ENCODE assay signal across 17 cellular contexts in the genomic region with DNA sequence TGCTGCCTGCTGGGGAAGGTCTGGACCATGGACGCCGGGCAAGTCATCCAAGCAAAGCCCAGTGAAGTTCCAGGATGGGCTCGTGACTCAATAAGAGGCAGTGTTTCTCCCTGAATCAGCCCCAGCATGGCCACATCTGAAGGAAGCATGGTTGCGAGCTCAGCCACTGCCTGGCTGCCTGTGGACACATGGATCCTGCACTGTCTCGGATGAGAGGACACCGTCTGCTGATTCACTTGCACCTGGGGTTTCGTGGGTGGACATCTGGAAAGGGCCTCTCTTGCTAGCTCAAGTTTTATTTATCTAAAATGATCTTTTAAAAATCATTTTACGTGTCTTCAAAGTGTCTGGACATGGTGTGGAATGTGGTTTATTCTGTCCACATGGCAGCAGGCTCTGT.
DNase-seq lines count a peak whose midpoint lies in the region; ATAC-seq and TF ChIP-seq lines count a peak whose summit lies in the region.
"Had no signal": no experiment of that assay in that cellular context is flagged by ENCODE, and none has a peak within 500 bp of the region (broad histone marks: within the 10 kb centered on the region; RNA-seq: fewer than 3 reads in every experiment).

No MANE protein-coding gene starts in this region.

- peak; percentile 94 for DNase-seq in AG04450 (ENCODE audit: low read depth, low spot score)
- peak; percentile 78 for DNase-seq in HFFc6
- peak; percentile 87 for DNase-seq in epithelial cell of esophagus (ENCODE audit: low read depth)
- DNase-seq in activated CD4-positive, CD25-positive, alpha-beta regulatory T cell treated with anti-CD3 and anti-CD28 coated beads, Interleukin-2, amount 50 U/mL, for 72 hours: no peak
- no peak for DNase-seq in SHP77 (lab: John Stamatoyannopoulos, UW)
- DNase-seq: activated CD8-positive, alpha-beta memory T cell treated with anti-CD3 and anti-CD28 coated beads for 24 hours; activated naive CD4-positive, alpha-beta T cell treated with Interleukin-2 at 50 U/mL for 16 hours; dermis blood vessel endothelial cell; NCI-H1436 treated with DMSO at 0.1 percent for 48 hours; NCI-H526; stimulated activated CD4-positive, alpha-beta T cell treated with anti-CD3 and anti-CD28 coated beads, Interleukin-12 subunit alpha, Interleukin-12 subunit beta, amount 100 ng/mL, for 4 hours had no signal

- H3K9me3 Mint-ChIP-seq in HFFc6: no peaks in the 10 kb centered on the region
- H3K9me3 Mint-ChIP-seq: nephron had no signal

- H3K4me3 Mint-ChIP-seq in HFFc6: peak overlapping the region; percentile 28; the same call in 1 of the 2 replicates
- H3K4me3 Mint-ChIP-seq: nephron had no signal

- H3K4me3 ChIP-seq in AG04450 (ENCODE audit: low read depth, low read length): no peak overlapping the region
- no peak overlapping the region for H3K4me3 ChIP-seq in epithelial cell of esophagus (ENCODE audit: low read length)
- H3K4me3 ChIP-seq in muscle layer of duodenum (ENCODE audit: low read depth in 1 of 2, low read length in 2 of 2): no peak overlapping the region
- H3K4me3 ChIP-seq: BLaER1 had no signal

- peaks cover 6% of the 10 kb centered on the region; the same call in 1 of the 2 replicates for H3K36me3 Mint-ChIP-seq in HFFc6 (ENCODE audit: low read depth)

- H3K27me3 ChIP-seq in AG04450 (ENCODE audit: control insufficient read depth, insufficient read depth, low read length): no peaks in the 10 kb centered on the region
- H3K27me3 ChIP-seq in muscle layer of duodenum (ENCODE audit: low read depth, low read length): no peaks in the 10 kb centered on the region
- H3K27me3 ChIP-seq: BLaER1 had no signal

- H3K4me1 Mint-ChIP-seq in HFFc6 (ENCODE audit: low read depth): peaks cover 97% of the 10 kb centered on the region

- H3K27ac ChIP-seq in AG04450 (ENCODE audit: low read depth, low read length): peak overlapping the region; percentile 90
- peak overlapping the region; percentile 34 for H3K27ac ChIP-seq in muscle layer of duodenum (ENCODE audit: low read length)
- H3K27ac ChIP-seq: BLaER1 had no signal

- peaks cover 4% of the 10 kb centered on the region; the same call in 1 of the 2 replicates for H3K27me3 Mint-ChIP-seq in HFFc6 (ENCODE audit: insufficient read depth)

- no peaks in the 10 kb centered on the region for H3K4me1 ChIP-seq in muscle layer of duodenum (ENCODE audit: control insufficient read depth in 1 of 2, insufficient read depth in 2 of 2, low read length in 2 of 2)

- no peak for ATAC-seq in HG02610 (IDR thresholded peaks at IDR 0.05; ENCODE audit: unreplicated experiment)
- ATAC-seq in HG03045 (IDR thresholded peaks at IDR 0.05; ENCODE audit: unreplicated experiment): no peak
- ATAC-seq: left lobe of liver had no signal

- POLR2A ChIA-PET in AG04450 (lab: Yijun Ruan, JAX): interaction anchor here (0.6 to 2.2 kb wide), 17 partner anchors 8 to 259 kb away, joined by 3 to 17 read pairs (median 4); no protein-coding TSS in a partner anchor

- TF ChIP-seq CTCF in AG04450 (IDR thresholded peaks at IDR 0.05; ENCODE audit: low read depth, low read length) (no peak), HFFc6 (IDR thresholded peaks at IDR 0.05) (no peak), epithelial cell of esophagus (IDR thresholded peaks at IDR 0.05; ENCODE audit: insufficient read depth, low read depth, low read length, missing control alignments) (no peak)

- no peaks in the 10 kb centered on the region for H3K36me3 ChIP-seq in muscle layer of duodenum (ENCODE audit: control insufficient read depth in 1 of 2, insufficient read depth in 2 of 2, low read length in 2 of 2)
- H3K36me3 ChIP-seq: BLaER1 had no signal

- CTCF ChIA-PET in AG04450 (lab: Charles Lee): no interaction called here

- H3K27ac Mint-ChIP-seq in HFFc6: peak overlapping the region; percentile 92
- H3K27ac Mint-ChIP-seq: nephron had no signal

- no peaks in the 10 kb centered on the region for H3K9me3 ChIP-seq in AG04450 (ENCODE audit: control insufficient read depth, insufficient read depth, low read length)
- no peaks in the 10 kb centered on the region for H3K9me3 ChIP-seq in muscle layer of duodenum (ENCODE audit: control insufficient read depth in 1 of 2, low read length in 2 of 2)
- H3K9me3 ChIP-seq: BLaER1 had no signal

Comparison
In these comparisons a context has a peak if more than half of its experiments do, and no peak if none do; other contexts are left out.
1. DNase-seq: peak in AG04450 (single experiment), HFFc6 (single experiment) and epithelial cell of esophagus (single experiment); none in activated CD4-positive, CD25-positive, alpha-beta regulatory T cell treated with anti-CD3 and anti-CD28 coated beads, Interleukin-2, amount 50 U/mL, for 72 hours (single experiment) and SHP77 (0 of 2).